In genomic region chr6:141562801-141563763, GRCh38 we compare ENCODE assay signal across 1 cellular context.
A peak's percentile ranks its signal among the peaks of the same experiment; 100 is the strongest.
TF ChIP-seq lines count a peak whose summit lies in the region.

No MANE protein-coding gene starts in this region.

TF ChIP-seq in HepG2, 621 proteins besides CTCF, POLR2A, EP300 and RAD21 (continued from another document and continues in another):
- TF ChIP-seq KIAA2018 (CRISPR knock-in tag; IDR thresholded peaks at IDR 0.05; ENCODE audit: borderline replicate concordance) (no peak), PHF20 (CRISPR knock-in tag; IDR thresholded peaks at IDR 0.05) (no peak), SMC3 (IDR thresholded peaks at IDR 0.05; ENCODE audit: low read length) (peak; percentile 97), HOMEZ (CRISPR knock-in tag; IDR thresholded peaks at IDR 0.05; ENCODE audit: low read depth) (0 out of 2 replicates have a peak, but pooled peaks have one; percentile 16), DNMT3B (CRISPR knock-in tag; conservative IDR thresholded peaks at IDR 0.05) (0 out of 2 replicates have a peak, but pooled peaks have one; percentile 39), YEATS4 (CRISPR knock-in tag; IDR thresholded peaks at IDR 0.05; ENCODE audit: borderline replicate concordance) (0 out of 2 replicates have a peak, but pooled peaks have one; percentile 30), HBP1 (CRISPR knock-in tag; IDR thresholded peaks at IDR 0.05; ENCODE audit: low read depth) (0 out of 2 replicates have a peak, but pooled peaks have one; percentile 39), ZHX2 (IDR thresholded peaks at IDR 0.05; ENCODE audit: low read depth) (no peak), ZHX2 (CRISPR knock-in tag; IDR thresholded peaks at IDR 0.05; ENCODE audit: borderline replicate concordance) (no peak), GATA4 (IDR thresholded peaks at IDR 0.05; ENCODE audit: borderline replicate concordance, low read depth) (no peak), PAX8 (CRISPR knock-in tag; IDR thresholded peaks at IDR 0.05; ENCODE audit: borderline replicate concordance) (no peak), FOSL2 (CRISPR knock-in tag; IDR thresholded peaks at IDR 0.05) (0 out of 2 replicates have a peak, but pooled peaks have one; percentile 27), FOXA3 (CRISPR knock-in tag; IDR thresholded peaks at IDR 0.05) (no peak), MED1 (CRISPR knock-in tag; IDR thresholded peaks at IDR 0.05) (0 out of 2 replicates have a peak, but pooled peaks have one; percentile 18), SKI (IDR thresholded peaks at IDR 0.05; ENCODE audit: partially characterized antibody) (no peak), ZBTB26 (CRISPR knock-in tag; IDR thresholded peaks at IDR 0.05; ENCODE audit: borderline replicate concordance) (no peak), ZNF362 (CRISPR knock-in tag; IDR thresholded peaks at IDR 0.05; ENCODE audit: borderline replicate concordance) (peak; percentile 96), IRF2 (CRISPR knock-in tag; IDR thresholded peaks at IDR 0.05) (peak; percentile 42; the same call in 1 of the 2 replicates), TFAP4 (IDR thresholded peaks at IDR 0.05; ENCODE audit: borderline replicate concordance, low read depth) (no peak), PRDM10 (CRISPR knock-in tag; IDR thresholded peaks at IDR 0.05; ENCODE audit: low read depth) (no peak), ZNF678 (CRISPR knock-in tag; IDR thresholded peaks at IDR 0.05) (no peak), ZNF414 (CRISPR knock-in tag; IDR thresholded peaks at IDR 0.05) (no peak)
